In the genomic region with DNA sequence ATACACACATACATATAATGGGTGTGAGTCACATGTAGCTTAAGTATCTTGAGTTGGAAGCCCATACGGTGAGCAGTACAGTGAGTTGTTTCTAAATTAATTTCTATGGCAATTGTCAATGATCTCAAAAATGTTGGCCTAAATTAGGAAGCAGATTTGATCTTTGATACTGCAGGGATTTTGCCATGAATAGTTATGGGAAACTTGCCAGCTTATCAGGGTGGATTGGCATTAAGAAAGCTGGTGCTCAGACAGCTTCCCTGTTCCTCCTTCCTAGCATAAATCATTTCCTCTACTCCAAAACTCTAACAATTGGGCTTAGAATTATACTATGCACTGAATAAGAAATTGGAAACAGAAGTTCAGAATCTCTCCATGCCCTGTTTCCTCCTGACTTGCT, we compare ENCODE assay signal across 24 cellular contexts.
"Had no signal": no experiment of that assay in that cellular context is flagged by ENCODE, and none has a peak within 500 bp of the region (broad histone marks: within the 10 kb centered on the region; RNA-seq: fewer than 3 reads in every experiment).

No MANE protein-coding gene starts in this region.

- DNase-seq: cortex of kidney; dorsolateral prefrontal cortex; effector CD4-positive, alpha-beta T cell; esophagus squamous epithelium; hypothalamus; immature natural killer cell; islet precursor cell; naive thymus-derived CD4-positive, alpha-beta T cell; nephron progenitor cell; nucleus accumbens; ovary; posterior cingulate gyrus; psoas muscle; right cardiac atrium; small intestine; stimulated activated CD4-positive, alpha-beta T cell treated with anti-CD3 and anti-CD28 coated beads, Interleukin-15, amount 100 ng/mL, for 24 hours; stimulated activated CD4-positive, alpha-beta T cell treated with anti-CD3 and anti-CD28 coated beads, Interleukin-2, amount 100 ng/mL, for 48 hours; stimulated activated naive B cell treated with anti-CD40 and anti-IgM and Interleukin-4, amounts not matched to agents 10 μg/mL and 1 μg/mL and 100 μg/mL, for 72 hours; transverse colon; upper lobe of right lung; uterus had no signal

- FAIRE-seq: frontal cortex, small intestine had no signal

- H3K36me3 ChIP-seq: ovary, thoracic aorta, transverse colon, upper lobe of right lung, uterus had no signal

- ATAC-seq: naive thymus-derived CD4-positive, alpha-beta T cell; psoas muscle; right cardiac atrium; stimulated activated naive B cell treated with anti-CD40 and anti-IgM and Interleukin-4, amounts not matched to agents 10 μg/mL and 1 μg/mL and 100 μg/mL, for 72 hours; upper lobe of right lung had no signal

- H3K4me3 ChIP-seq: dorsolateral prefrontal cortex, esophagus squamous epithelium, lung, ovary, psoas muscle, thoracic aorta, transverse colon, upper lobe of right lung, uterus had no signal

- H3K4me1 ChIP-seq: psoas muscle, transverse colon, upper lobe of right lung, uterus had no signal

- H3K9me3 ChIP-seq: esophagus squamous epithelium, ovary, psoas muscle, thoracic aorta, upper lobe of right lung, uterus had no signal

- H3K27ac ChIP-seq: dorsolateral prefrontal cortex, esophagus squamous epithelium, ovary, psoas muscle, thoracic aorta, transverse colon, upper lobe of right lung, uterus had no signal

- H3K27me3 ChIP-seq: dorsolateral prefrontal cortex, esophagus squamous epithelium, ovary, transverse colon, upper lobe of right lung, uterus had no signal
